19 cellular contexts compared by ENCODE assay signal in the genomic region with DNA sequence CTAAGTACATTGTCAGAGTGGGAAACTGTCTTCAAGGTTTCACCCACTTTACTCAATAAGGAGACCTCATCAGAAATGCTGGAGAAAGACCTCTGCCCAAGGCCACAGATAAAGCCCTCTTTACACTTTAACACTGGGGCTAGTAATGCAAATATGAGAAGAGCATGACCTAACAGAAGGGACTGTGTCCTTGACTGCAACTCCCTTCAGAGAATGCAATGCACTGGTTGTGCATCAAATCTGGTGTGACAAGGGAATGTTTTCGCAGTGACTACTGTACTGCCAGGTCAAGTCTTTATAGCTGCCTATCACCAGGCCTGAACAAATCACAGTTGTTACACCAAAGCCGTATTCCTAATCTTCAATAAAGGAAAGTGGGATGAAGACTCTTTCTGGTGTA. TPM values are rescaled to one million over a fixed set of nuclear protein-coding genes. Genes with fewer than 3 reads are reported as not detected.
DNase-seq lines count a peak whose midpoint lies in the region; ATAC-seq and TF ChIP-seq lines count a peak whose summit lies in the region.
"Had no signal": no experiment of that assay in that cellular context is flagged by ENCODE, and none has a peak within 500 bp of the region (broad histone marks: within the 10 kb centered on the region; RNA-seq: fewer than 3 reads in every experiment).

No MANE protein-coding gene starts in this region.

- H3K27ac Mint-ChIP-seq in neural progenitor cell = peak overlapping the region; percentile 68
- H3K27ac Mint-ChIP-seq: CD8-positive, alpha-beta memory T cell; HFFc6 had no signal

- intact Hi-C loops in Right ventricle myocardium inferior (cut with DNase I) = no loop called here

- no peaks in the 10 kb centered on the region for H3K27me3 ChIP-seq in neural progenitor cell
- H3K27me3 ChIP-seq: BLaER1 had no signal

- no peaks in the 10 kb centered on the region for H3K9me3 ChIP-seq in neural progenitor cell (ENCODE audit: low read depth)
- H3K9me3 ChIP-seq: BLaER1, Caco-2 had no signal

- TF ChIP-seq CTCF in neural progenitor cell (IDR thresholded peaks at IDR 0.05) = no peak

- DNase-seq in NCI-H748 (lab: John Stamatoyannopoulos, UW; ENCODE audit: unreplicated experiment) (peak; percentile 81), NCI-H748 treated with DMSO at 0.1 percent for 48 hours (lab: John Stamatoyannopoulos, UW) (no peak), globus pallidus (ENCODE audit: low spot score) (peak; percentile 56), neural progenitor cell (ENCODE audit: low spot score) (no peak), superior temporal gyrus (ENCODE audit: extremely low spot score) (peak; percentile 59), Right ventricle myocardium inferior (ENCODE audit: missing footprints) (no peak), NCI-H774 (lab: John Stamatoyannopoulos, UW) (no peak), KBM-7 (no peak)
- DNase-seq: Caco-2; CD8-positive, alpha-beta memory T cell; DND-41; GDM1; HCEC 1CT; HFFc6 had no signal

- H3K27ac ChIP-seq in neural progenitor cell = no peak overlapping the region
- H3K27ac ChIP-seq: 22Rv1, BLaER1 had no signal

- no peaks in the 10 kb centered on the region for H4K20me1 ChIP-seq in neural progenitor cell (ENCODE audit: low read depth)
- H4K20me1 ChIP-seq: BLaER1 had no signal

- no peaks in the 10 kb centered on the region for H3F3A ChIP-seq in neural progenitor cell (ENCODE audit: low read depth)

- no peak for ATAC-seq in Right ventricle myocardium inferior

- H3K36me3 Mint-ChIP-seq in neural progenitor cell = no peaks in the 10 kb centered on the region
- H3K36me3 Mint-ChIP-seq: CD8-positive, alpha-beta memory T cell had no signal

- peak overlapping the region; percentile 52 for H2AFZ ChIP-seq in neural progenitor cell (replicated peaks)

- no peaks in the 10 kb centered on the region for H3K27me3 Mint-ChIP-seq in neural progenitor cell (ENCODE audit: insufficient read depth, low read depth)
- H3K27me3 Mint-ChIP-seq: CD8-positive, alpha-beta memory T cell had no signal

- no peak overlapping the region for H3K4me3 Mint-ChIP-seq in neural progenitor cell
- H3K4me3 Mint-ChIP-seq: CD8-positive, alpha-beta memory T cell; HFFc6 had no signal

- H3K36me3 ChIP-seq in neural progenitor cell = no peaks in the 10 kb centered on the region
- H3K36me3 ChIP-seq: BLaER1 had no signal

- no peak overlapping the region for H3K4me2 ChIP-seq in neural progenitor cell
- H3K4me2 ChIP-seq: BLaER1 had no signal

- H3K4me1 Mint-ChIP-seq in neural progenitor cell = no peaks in the 10 kb centered on the region
- H3K4me1 Mint-ChIP-seq: CD8-positive, alpha-beta memory T cell had no signal

- no peaks in the 10 kb centered on the region for H3K79me2 ChIP-seq in neural progenitor cell (ENCODE audit: low read depth)

- H3K4me3 ChIP-seq in neural progenitor cell = no peak overlapping the region
- H3K4me3 ChIP-seq: BLaER1 had no signal

- H3K9ac ChIP-seq in neural progenitor cell = no peak overlapping the region
- H3K9ac ChIP-seq: BLaER1 had no signal

- H3K9me3 Mint-ChIP-seq in neural progenitor cell = no peaks in the 10 kb centered on the region

- in situ Hi-C loops in KBM-7 (cut with MboI; ENCODE audit: low pct_unique_long_range_greater_than_20kb, low sequenced_read_pairs) = no loop called here

- no peaks in the 10 kb centered on the region for H3K4me1 ChIP-seq in neural progenitor cell
- H3K4me1 ChIP-seq: BLaER1, Caco-2 had no signal

RNA-seq across cellular contexts. Expression of gene CDH19, which starts 28.6 kb away (rescaled TPM):
- not detected in 2 replicates for total RNA-seq in neural progenitor cell (ENCODE audit: low replicate concordance)
- total RNA-seq in Right ventricle myocardium inferior = 25.1 TPM
- total RNA-seq: A673; Caco-2; CD8-positive, alpha-beta memory T cell; H4; HFFc6; HT1080 had no signal

Comparison
In these comparisons a context has a peak if more than half of its experiments do, and no peak if none do; other contexts are left out.
1. DNase-seq: peak in NCI-H748 (single experiment), globus pallidus (single experiment) and superior temporal gyrus (single experiment); none in NCI-H748 treated with DMSO at 0.1 percent for 48 hours (single experiment), neural progenitor cell (single experiment), Right ventricle myocardium inferior (single experiment), NCI-H774 (single experiment) and KBM-7 (single experiment).
2. RNA of gene CDH19, which starts 28.6 kb away (total RNA-seq): 25.1 TPM in Right ventricle myocardium inferior (single experiment); not detected in neural progenitor cell; every median in the first group is over 10 times any median in the second.